In the genomic region with DNA sequence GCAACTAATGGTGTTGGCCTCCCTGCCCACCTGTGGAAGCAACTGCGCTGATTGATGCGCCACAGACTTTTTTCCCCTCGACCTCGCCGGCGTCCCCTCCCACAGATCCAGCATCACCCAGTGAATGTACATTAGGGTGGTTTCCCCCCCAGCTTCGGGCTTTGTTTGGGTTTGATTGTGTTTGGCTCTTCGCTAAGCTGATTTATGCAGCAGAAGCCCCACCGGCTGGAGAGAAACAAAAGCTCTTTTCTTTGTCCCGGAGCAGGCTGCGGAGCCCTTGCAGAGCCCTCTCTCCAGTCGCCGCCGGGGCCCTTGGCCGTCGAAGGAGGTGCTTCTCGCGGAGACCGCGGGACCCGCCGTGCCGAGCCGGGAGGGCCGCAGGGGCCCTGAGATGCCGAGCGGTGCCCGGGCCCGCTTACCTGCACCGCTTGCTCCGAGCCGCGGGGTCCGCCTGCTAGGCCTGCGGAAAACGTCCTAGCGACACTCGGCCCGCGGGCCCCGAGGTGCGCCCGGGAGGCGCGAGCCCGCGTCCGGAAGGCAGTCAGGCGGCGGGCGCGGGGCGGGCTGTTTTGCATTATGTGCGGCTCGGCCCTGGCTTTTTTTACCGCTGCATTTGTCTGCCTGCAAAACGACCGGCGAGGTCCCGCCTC, we compare ENCODE assay signal across 8 cellular contexts. TPM values are rescaled to one million over a fixed set of nuclear protein-coding genes. Genes with fewer than 3 reads are reported as not detected.
A peak's percentile ranks its signal among the peaks of the same experiment; 100 is the strongest.
DNase-seq lines count a peak whose midpoint lies in the region; ATAC-seq, FAIRE-seq and TF ChIP-seq lines count a peak whose summit lies in the region.

No MANE protein-coding gene starts in this region.

- peak overlapping the region; percentile 51 to 62 (median 53) for H3K4me3 ChIP-seq in endothelial cell of umbilical vein (replicated peaks in 1 of 3; ENCODE audit: insufficient read depth in 1 of 3, low read depth in 1 of 3, low read length in 3 of 3)
- peak overlapping the region; percentile 41 for H3K4me3 ChIP-seq in mononuclear cell (ENCODE audit: low read length)
- peak overlapping the region; percentile 93 for H3K4me3 ChIP-seq in thoracic aorta

- H3K27ac ChIP-seq in endothelial cell of umbilical vein (ENCODE audit: insufficient read depth, low read depth, low read length) (peak overlapping the region; percentile 87), thoracic aorta (peak overlapping the region; percentile 86 to 92)

- dilution Hi-C loops in endothelial cell of umbilical vein (cut with MboI; ENCODE audit: extremely low pct_ligation_motif_present, low sequenced_read_pairs): no loop called here

- peak overlapping the region; percentile 76 for H3K4me2 ChIP-seq in endothelial cell of umbilical vein (ENCODE audit: insufficient read depth, low read length)

- BruUV-seq in endothelial cell of umbilical vein (replicated peaks; lab: Mats Ljungman, UMichigan): no TSS peak

- POLR2A ChIA-PET in endothelial cell of umbilical vein (lab: Charles Lee): interaction anchor here (1.9 kb wide), 1 partner anchor 265 kb away, joined by 8 read pairs; no protein-coding TSS in a partner anchor

- ATAC-seq in GM21360 (IDR thresholded peaks at IDR 0.05; ENCODE audit: unreplicated experiment) (peak; percentile 13), thoracic aorta (ENCODE audit: insufficient number of reproducible peaks, low FRiP score, low read depth) (no peak)

- peak overlapping the region; percentile 91 for H3K9ac ChIP-seq in endothelial cell of umbilical vein (replicated peaks; ENCODE audit: extremely low read depth, insufficient read depth, low read length)

- H3K9me1 ChIP-seq in endothelial cell of umbilical vein (replicated peaks; ENCODE audit: control insufficient read depth, extremely low read depth, insufficient read depth, low read length): no peaks in the 10 kb centered on the region

- CTCF ChIA-PET in endothelial cell of umbilical vein (lab: Charles Lee): interaction anchor here (0.6 to 4.3 kb wide), 15 partner anchors 20 to 583 kb away, joined by 3 to 84 read pairs (median 5); no protein-coding TSS in a partner anchor

- intact Hi-C loops in endothelial cell of umbilical vein (cut with micrococcal nuclease): loop anchor here (1.0 to 5.0 kb wide), 7 partner anchors 25 to 1096 kb away; a partner anchor contains a TSS

- H4K20me1 ChIP-seq in endothelial cell of umbilical vein (replicated peaks; ENCODE audit: control insufficient read depth, extremely low read depth, insufficient read depth, low read length): no peaks in the 10 kb centered on the region

- no peaks in the 10 kb centered on the region for H3K36me3 ChIP-seq in endothelial cell of umbilical vein (ENCODE audit: control insufficient read depth in 2 of 2, extremely low read depth in 1 of 2, insufficient read depth in 2 of 2, low read length in 2 of 2)
- no peaks in the 10 kb centered on the region for H3K36me3 ChIP-seq in thoracic aorta

- H3K79me2 ChIP-seq in endothelial cell of umbilical vein (ENCODE audit: control insufficient read depth, insufficient read depth, low read length): no peaks in the 10 kb centered on the region

- TF ChIP-seq POLR2A in endothelial cell of umbilical vein (IDR thresholded peaks at IDR 0.05; ENCODE audit: low read depth, low read length): no peak

- H3K9me3 ChIP-seq in endothelial cell of umbilical vein (replicated peaks; ENCODE audit: control insufficient read depth, insufficient read depth, low read length): no peaks in the 10 kb centered on the region
- no peaks in the 10 kb centered on the region for H3K9me3 ChIP-seq in mononuclear cell (ENCODE audit: low read depth, low read length)
- H3K9me3 ChIP-seq in thoracic aorta: no peaks in the 10 kb centered on the region

- peak overlapping the region; percentile 80 for H2AFZ ChIP-seq in endothelial cell of umbilical vein (ENCODE audit: low read depth, low read length)

- FAIRE-seq in endothelial cell of umbilical vein (lab: Jason Lieb, UNC): no peak

- no peak for TF ChIP-seq CTCF in endothelial cell of umbilical vein (IDR thresholded peaks at IDR 0.05; ENCODE audit: extremely low read depth in 1 of 2, insufficient read depth in 1 of 2, low read depth in 1 of 2, low read length in 2 of 2)
- TF ChIP-seq CTCF in thoracic aorta (IDR thresholded peaks at IDR 0.05): no peak

- H3K27me3 ChIP-seq in endothelial cell of umbilical vein (ENCODE audit: control insufficient read depth in 2 of 2, insufficient read depth in 2 of 2, low read length in 2 of 2) (no peaks in the 10 kb centered on the region), mononuclear cell (ENCODE audit: insufficient read depth, low read length) (peaks cover 41% of the 10 kb centered on the region), thoracic aorta (replicated peaks; ENCODE audit: insufficient read depth) (no peaks in the 10 kb centered on the region)

- H3K4me1 ChIP-seq in endothelial cell of umbilical vein (ENCODE audit: control insufficient read depth, extremely low read depth, insufficient read depth, low read length) (peaks cover 14% of the 10 kb centered on the region), mononuclear cell (ENCODE audit: insufficient read depth, low read length) (peaks cover 29% of the 10 kb centered on the region), thoracic aorta (ENCODE audit: control insufficient read depth in 1 of 2, low read depth in 2 of 2) (peaks cover 0 to 4% of the 10 kb centered on the region in 2 donors)

- peak; percentile 80 for DNase-seq in ELF-1 (ENCODE audit: low read depth, low spot score)
- DNase-seq in HK-2 (ENCODE audit: unreplicated experiment): peak; percentile 51
- peak; percentile 23 for DNase-seq in UCSD-AML1 (lab: John Stamatoyannopoulos, UW; ENCODE audit: unreplicated experiment)
- peak; percentile 63 for DNase-seq in endothelial cell of umbilical vein (ENCODE audit: low read depth, low spot score)
- no peak for DNase-seq in thoracic aorta (ENCODE audit: low spot score)
- DNase-seq in cerebellar nuclear complex (lab: John Stamatoyannopoulos, UW): no peak

TF ChIP-seq in endothelial cell of umbilical vein, 7 proteins besides CTCF, POLR2A, EP300 and RAD21:
- TF ChIP-seq MYC (IDR thresholded peaks at IDR 0.05; ENCODE audit: low read depth, low read length): no peak
- TF ChIP-seq POLR2AphosphoS5 (IDR thresholded peaks at IDR 0.05; ENCODE audit: insufficient read depth, low read depth, low read length): no peak
- TF ChIP-seq EZH2 (IDR thresholded peaks at IDR 0.05; ENCODE audit: borderline replicate concordance, low read depth, low read length, severe bottlenecking): no peak
- TF ChIP-seq GATA2 (IDR thresholded peaks at IDR 0.05; ENCODE audit: insufficient read depth, insufficient read length, low read depth, low read length): no peak
- TF ChIP-seq, protein P1, sequence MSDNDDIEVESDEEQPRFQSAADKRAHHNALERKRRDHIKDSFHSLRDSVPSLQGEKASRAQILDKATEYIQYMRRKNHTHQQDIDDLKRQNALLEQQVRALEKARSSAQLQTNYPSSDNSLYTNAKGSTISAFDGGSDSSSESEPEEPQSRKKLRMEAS (IDR thresholded peaks at IDR 0.05; ENCODE audit: insufficient read depth, insufficient read length): no peak
- no peak for TF ChIP-seq JUN (IDR thresholded peaks at IDR 0.05; ENCODE audit: borderline replicate concordance, insufficient read depth, insufficient read length, low read depth)
- no peak for TF ChIP-seq FOS (IDR thresholded peaks at IDR 0.05; ENCODE audit: borderline replicate concordance, insufficient read depth, low read length)

RNA-seq across cellular contexts. Expression of a gene that starts 0.7 kb away (rescaled TPM):
- total RNA-seq in endothelial cell of umbilical vein (6.5 and 8.2 TPM in 2 replicates), mononuclear cell (11.3 TPM), thoracic aorta (10 to 100 TPM in 1 of 2 donors, 1 to 10 TPM in 1; 9.5 to 11.9 TPM)
- 2.9 and 3.4 TPM in 2 replicates for polyA plus RNA-seq in endothelial cell of umbilical vein
- polyA plus RNA-seq in endothelial cell of umbilical vein (2011; cell fraction: cytosol; rRNA removed): 1.7 and 1.9 TPM in 2 replicates
- polyA plus RNA-seq in endothelial cell of umbilical vein (2011; cell fraction: nucleus; rRNA removed): 15.1 and 17.8 TPM in 2 replicates
- 5.3 and 5.5 TPM in 2 replicates for polyA plus RNA-seq in endothelial cell of umbilical vein (2012)
- polyA minus RNA-seq in endothelial cell of umbilical vein: 24.0 and 26.2 TPM in 2 replicates
- polyA minus RNA-seq in endothelial cell of umbilical vein (2011; cell fraction: cytosol; rRNA and poly(A)+ RNA removed): 15.2 TPM
- polyA minus RNA-seq in endothelial cell of umbilical vein (2011; cell fraction: nucleus; rRNA and poly(A)+ RNA removed): 58.9 and 62.7 TPM in 2 replicates

Comparison
In these comparisons a context has a peak if more than half of its experiments do, and no peak if none do; other contexts are left out.
1. DNase-seq: peak in ELF-1 (single experiment), HK-2 (single experiment), UCSD-AML1 (single experiment) and endothelial cell of umbilical vein (single experiment); none in thoracic aorta (single experiment) and cerebellar nuclear complex (0 of 2).
2. H3K4me3 ChIP-seq: peak in every context shown above with its lines; median percentile 93 in thoracic aorta; 53 in endothelial cell of umbilical vein; 41 in mononuclear cell.